15 cellular contexts compared by ENCODE assay signal in genomic region chr3:107238787-107239186, GRCh38.
A peak's percentile ranks its signal among the peaks of the same experiment; 100 is the strongest.
DNase-seq lines count a peak whose midpoint lies in the region; TF ChIP-seq lines count a peak whose summit lies in the region.
"Had no signal": no experiment of that assay in that cellular context is flagged by ENCODE, and none has a peak within 500 bp of the region (broad histone marks: within the 10 kb centered on the region; RNA-seq: fewer than 3 reads in every experiment).

No MANE protein-coding gene starts in this region.

- peaks cover 16% of the 10 kb centered on the region for H3K4me1 ChIP-seq in GM23248 (ENCODE audit: insufficient read depth)
- H3K4me1 ChIP-seq in PC-9 (replicated peaks; ENCODE audit: insufficient read depth): peaks cover 57% of the 10 kb centered on the region
- H3K4me1 ChIP-seq in suprapubic skin: peaks cover 27% of the 10 kb centered on the region

- POLR2A ChIA-PET in PC-9 (lab: Charles Lee; ENCODE audit: unreplicated experiment): no interaction called here

- H3K9ac ChIP-seq in GM23248: no peak overlapping the region

- H3K4me3 ChIP-seq in GM23248: no peak overlapping the region
- no peak overlapping the region for H3K4me3 ChIP-seq in PC-9
- no peak overlapping the region for H3K4me3 ChIP-seq in suprapubic skin
- H3K4me3 ChIP-seq: GM12878, K562, Peyer's patch had no signal

- TF ChIP-seq POLR2A in suprapubic skin (IDR thresholded peaks at IDR 0.05): no peak

- H3K36me3 ChIP-seq in GM23248 (ENCODE audit: low read depth): no peaks in the 10 kb centered on the region
- H3K36me3 ChIP-seq in PC-9 (ENCODE audit: low read depth): no peaks in the 10 kb centered on the region
- no peaks in the 10 kb centered on the region for H3K36me3 ChIP-seq in suprapubic skin
- H3K36me3 ChIP-seq: Peyer's patch had no signal

- TF ChIP-seq CTCF in PC-9 (conservative IDR thresholded peaks at IDR 0.05) (no peak), suprapubic skin (IDR thresholded peaks at IDR 0.05) (no peak)

- H3K27ac ChIP-seq in GM23248: no peak overlapping the region
- no peak overlapping the region for H3K27ac ChIP-seq in PC-9
- H3K27ac ChIP-seq in suprapubic skin: no peak overlapping the region
- H3K27ac ChIP-seq: Peyer's patch had no signal

- DNase-seq in GM23248 (no peak), PC-9 (no peak), medulla oblongata (ENCODE audit: extremely low spot score) (peak; percentile 43), superior temporal gyrus (ENCODE audit: extremely low spot score) (peak; percentile 76), D341Med (ENCODE audit: low spot score) (no peak), suprapubic skin (ENCODE audit: low spot score in 2 of 2) (no peak)
- DNase-seq in stimulated activated naive CD4-positive, alpha-beta T cell treated with Interleukin-2 at 50 U/mL for 16 hours (lab: John Stamatoyannopoulos, UW): no peak
- DNase-seq: CD8-positive, alpha-beta T cell; DMS79 treated with DMSO at 0.1 percent for 48 hours; HCEC 1CT; NCI-H1436; NCI-H2081; Peyer's patch had no signal

- TF ChIP-seq EP300 in suprapubic skin (IDR thresholded peaks at IDR 0.05): no peak

- H3K9me3 ChIP-seq in GM23248 (ENCODE audit: low read depth): no peaks in the 10 kb centered on the region
- H3K9me3 ChIP-seq in PC-9 (ENCODE audit: insufficient read depth, low read depth): no peaks in the 10 kb centered on the region
- no peaks in the 10 kb centered on the region for H3K9me3 ChIP-seq in suprapubic skin
- H3K9me3 ChIP-seq: Peyer's patch had no signal

- H2AFZ ChIP-seq in GM23248 (peak overlapping the region; percentile 36), PC-9 (no peak overlapping the region)

- no peak overlapping the region for H3K4me2 ChIP-seq in GM23248 (ENCODE audit: unreplicated experiment)
- peak overlapping the region; percentile 91; the same call in 1 of the 2 replicates for H3K4me2 ChIP-seq in PC-9

- 0 out of 2 replicates have a peak, but pooled peaks cover 7% of the 10 kb centered on the region for H3F3A ChIP-seq in GM23248 (ENCODE audit: insufficient read depth)
- H3F3A ChIP-seq in PC-9 (ENCODE audit: insufficient read depth, low read depth): peaks cover 18% of the 10 kb centered on the region

- CTCF ChIA-PET in PC-9 (lab: Charles Lee): no interaction called here

- no peaks in the 10 kb centered on the region for H3K27me3 ChIP-seq in GM23248 (replicated peaks; ENCODE audit: insufficient read depth)
- no peaks in the 10 kb centered on the region for H3K27me3 ChIP-seq in PC-9 (ENCODE audit: insufficient read depth, low read depth)
- H3K27me3 ChIP-seq in suprapubic skin: no peaks in the 10 kb centered on the region
- H3K27me3 ChIP-seq: Peyer's patch had no signal

- 89 to 95% methylated on average over 2 of the region's 2 CpGs for WGBS in GM23248 (ENCODE audit: low coverage in 1 of 2, low lambda C conversion rate in 2 of 2, missing lambda C conversion rate in 2 of 2), 2 experiments
- WGBS in suprapubic skin: 89% methylated on average over 2 of the region's 2 CpGs

- in situ Hi-C loops in GM23248 (cut with MboI): loop anchor here (25.0 kb wide), 1 partner anchor 1324 kb away; no protein-coding TSS in a partner anchor

- H3K79me2 ChIP-seq in GM23248 (ENCODE audit: insufficient read depth) (peaks cover 30% of the 10 kb centered on the region), PC-9 (ENCODE audit: low read depth) (peaks cover 23% of the 10 kb centered on the region)

- intact Hi-C loops in PC-9 (cut with micrococcal nuclease; ENCODE audit: unreplicated experiment): loop anchor here (5.0 kb wide), 3 partner anchors 424 to 1239 kb away; no protein-coding TSS in a partner anchor

- H4K20me1 ChIP-seq in GM23248 (ENCODE audit: insufficient read depth) (no peaks in the 10 kb centered on the region), PC-9 (ENCODE audit: insufficient read depth) (no peaks in the 10 kb centered on the region)

- H3K9me2 ChIP-seq in GM23248 (ENCODE audit: insufficient read depth) (no peaks in the 10 kb centered on the region), PC-9 (ENCODE audit: insufficient read depth) (no peaks in the 10 kb centered on the region)

- BruUV-seq in PC-9 (replicated peaks; lab: Mats Ljungman, UMichigan): no TSS peak

Comparison
In these comparisons a context has a peak if more than half of its experiments do, and no peak if none do; other contexts are left out.
1. DNase-seq: peak in medulla oblongata (single experiment) and superior temporal gyrus (single experiment); none in GM23248 (single experiment), PC-9 (0 of 2), D341Med (single experiment), suprapubic skin (0 of 2) and stimulated activated naive CD4-positive, alpha-beta T cell treated with Interleukin-2 at 50 U/mL for 16 hours (single experiment).